In genomic region chr6:158312165-158312564, GRCh38 we compare ENCODE assay signal across 9 cellular contexts. TPM values are rescaled to one million over a fixed set of nuclear protein-coding genes. Genes with fewer than 3 reads are reported as not detected.
DNase-seq lines count a peak whose midpoint lies in the region; ATAC-seq and TF ChIP-seq lines count a peak whose summit lies in the region.
"Had no signal": no experiment of that assay in that cellular context is flagged by ENCODE, and none has a peak within 500 bp of the region (broad histone marks: within the 10 kb centered on the region; RNA-seq: fewer than 3 reads in every experiment).

Gene TULP4 (plus strand): TSS chr6:158312465. CDS start chr6:158314017, 1,552 bp downstream.

- no peak for TF ChIP-seq CTCF in left ventricle myocardium inferior (IDR thresholded peaks at IDR 0.05; ENCODE audit: borderline replicate concordance)

- no peak within 1 kb of the TSS for H3K4me3 ChIP-seq in left ventricle myocardium inferior

- peaks cover 5% of the 10 kb centered on the region for H3K4me1 ChIP-seq in left ventricle myocardium inferior

- no peaks in the 10 kb centered on the region for H3K27me3 ChIP-seq in left ventricle myocardium inferior (ENCODE audit: low read depth)

- H3K27me3 Mint-ChIP-seq in activated T-helper 17 cell treated with anti-CD3 and anti-CD28 coated beads, Interleukin-2, amount 50 U/mL, for 72 hours = no peaks in the 10 kb centered on the region
- no peaks in the 10 kb centered on the region for H3K27me3 Mint-ChIP-seq in stimulated activated naive CD8-positive, alpha-beta T cell treated with anti-CD3 and anti-CD28 coated beads, Interleukin-15, amount 100 ng/mL, for 72 hours

- H3K9me3 Mint-ChIP-seq in activated T-helper 17 cell treated with anti-CD3 and anti-CD28 coated beads, Interleukin-2, amount 50 U/mL, for 72 hours = no peaks in the 10 kb centered on the region
- peaks cover 0 to 10% of the 10 kb centered on the region in 2 donors for H3K9me3 Mint-ChIP-seq in stimulated activated naive CD8-positive, alpha-beta T cell treated with anti-CD3 and anti-CD28 coated beads, Interleukin-15, amount 100 ng/mL, for 72 hours

- H3K4me3 Mint-ChIP-seq in activated T-helper 17 cell treated with anti-CD3 and anti-CD28 coated beads, Interleukin-2, amount 50 U/mL, for 72 hours = no peak within 1 kb of the TSS
- H3K4me3 Mint-ChIP-seq in stimulated activated naive CD8-positive, alpha-beta T cell treated with anti-CD3 and anti-CD28 coated beads, Interleukin-15, amount 100 ng/mL, for 72 hours = no peak within 1 kb of the TSS

- peaks cover 52% of the 10 kb centered on the region for H3K36me3 Mint-ChIP-seq in activated T-helper 17 cell treated with anti-CD3 and anti-CD28 coated beads, Interleukin-2, amount 50 U/mL, for 72 hours (ENCODE audit: low read depth)

- ATAC-seq in activated T-helper 17 cell treated with anti-CD3 and anti-CD28 coated beads, Interleukin-2, amount 50 U/mL, for 72 hours (replicated peaks) = no peak
- ATAC-seq in stimulated activated naive CD8-positive, alpha-beta T cell treated with anti-CD3 and anti-CD28 coated beads, Interleukin-15, amount 100 ng/mL, for 72 hours = no peak

- intact Hi-C loops in left ventricle myocardium inferior (cut with micrococcal nuclease) = no loop called here

- peaks cover 13% of the 10 kb centered on the region for H3K9me3 ChIP-seq in left ventricle myocardium inferior (replicated peaks)

- peak within 1 kb of the TSS; percentile 56 for H3K27ac ChIP-seq in left ventricle myocardium inferior (replicated peaks)

- H3K4me1 Mint-ChIP-seq in activated T-helper 17 cell treated with anti-CD3 and anti-CD28 coated beads, Interleukin-2, amount 50 U/mL, for 72 hours = peaks cover 6% of the 10 kb centered on the region
- H3K4me1 Mint-ChIP-seq in stimulated activated naive CD8-positive, alpha-beta T cell treated with anti-CD3 and anti-CD28 coated beads, Interleukin-15, amount 100 ng/mL, for 72 hours = peaks cover 7% of the 10 kb centered on the region

- DNase-seq in H4 (ENCODE audit: low spot score) (no peak), left ventricle myocardium inferior (no peak), renal cortical epithelial cell (ENCODE audit: low read depth) (no peak), 8988T (no peak), COLO829 (ENCODE audit: low spot score) (no peak), DMS 273 (lab: John Stamatoyannopoulos, UW; ENCODE audit: unreplicated experiment) (no peak)
- no peak for DNase-seq in stimulated activated naive CD8-positive, alpha-beta T cell treated with anti-CD3 and anti-CD28 coated beads, Interleukin-15, amount 100 ng/mL, for 72 hours
- DNase-seq: NCI-H1105 had no signal

- no peak within 1 kb of the TSS for H3K27ac Mint-ChIP-seq in activated T-helper 17 cell treated with anti-CD3 and anti-CD28 coated beads, Interleukin-2, amount 50 U/mL, for 72 hours
- H3K27ac Mint-ChIP-seq in stimulated activated naive CD8-positive, alpha-beta T cell treated with anti-CD3 and anti-CD28 coated beads, Interleukin-15, amount 100 ng/mL, for 72 hours = no peak within 1 kb of the TSS

- peaks cover 43% of the 10 kb centered on the region for H3K36me3 ChIP-seq in left ventricle myocardium inferior

RNA-seq across cellular contexts. Expression of gene TULP4, which starts in this region (rescaled TPM):
- total RNA-seq in H4 (2014; rRNA removed; shearing (Covaris generic)) = 22.6 and 35.4 TPM in 2 replicates
- total RNA-seq in activated T-helper 17 cell treated with anti-CD3 and anti-CD28 coated beads, Interleukin-2, amount 50 U/mL, for 72 hours = 10 to 100 TPM; 10.8 to 31.2 TPM
- 111 TPM for total RNA-seq in left ventricle myocardium inferior
- total RNA-seq in renal cortical epithelial cell = 109 and 141 TPM in 2 replicates
